ENCODE assay signal across 1 cellular context in genomic region chr7:116395125-116395791, GRCh38.
A peak's percentile ranks its signal among the peaks of the same experiment; 100 is the strongest.
TF ChIP-seq lines count a peak whose summit lies in the region.

No MANE protein-coding gene starts in this region.

TF ChIP-seq in HCT116, 20 proteins besides CTCF, POLR2A, EP300 and RAD21 (continued from another document):
- TF ChIP-seq, protein P1, sequence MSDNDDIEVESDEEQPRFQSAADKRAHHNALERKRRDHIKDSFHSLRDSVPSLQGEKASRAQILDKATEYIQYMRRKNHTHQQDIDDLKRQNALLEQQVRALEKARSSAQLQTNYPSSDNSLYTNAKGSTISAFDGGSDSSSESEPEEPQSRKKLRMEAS (IDR thresholded peaks at IDR 0.05): no peak
- TF ChIP-seq EZH2 (IDR thresholded peaks at IDR 0.05) (no peak), ZFX (IDR thresholded peaks at IDR 0.05) (no peak), FOSL1 (IDR thresholded peaks at IDR 0.05; ENCODE audit: low read depth) (peak; percentile 56), JUND (IDR thresholded peaks at IDR 0.05) (peak; percentile 53; the same call in 1 of the 2 replicates), EGR1 (IDR thresholded peaks at IDR 0.05; ENCODE audit: low read depth) (no peak), TCF7L2 (IDR thresholded peaks at IDR 0.05; ENCODE audit: borderline replicate concordance, extremely low read depth, insufficient read depth, insufficient read length) (no peak), ATF3 (IDR thresholded peaks at IDR 0.05) (no peak), SP1 (IDR thresholded peaks at IDR 0.05; ENCODE audit: low read depth) (peak; percentile 54), ZNF274 (IDR thresholded peaks at IDR 0.05; ENCODE audit: low read depth, low read length) (no peak), SIN3A (IDR thresholded peaks at IDR 0.05; ENCODE audit: low read depth) (no peak), EZH2phosphoT487 (IDR thresholded peaks at IDR 0.05; ENCODE audit: borderline replicate concordance) (no peak), CBX3 (IDR thresholded peaks at IDR 0.05; ENCODE audit: low read depth) (peak; percentile 91), ELF1 (IDR thresholded peaks at IDR 0.05; ENCODE audit: borderline replicate concordance, low read depth) (no peak)
- TF ChIP-seq, protein P2, sequence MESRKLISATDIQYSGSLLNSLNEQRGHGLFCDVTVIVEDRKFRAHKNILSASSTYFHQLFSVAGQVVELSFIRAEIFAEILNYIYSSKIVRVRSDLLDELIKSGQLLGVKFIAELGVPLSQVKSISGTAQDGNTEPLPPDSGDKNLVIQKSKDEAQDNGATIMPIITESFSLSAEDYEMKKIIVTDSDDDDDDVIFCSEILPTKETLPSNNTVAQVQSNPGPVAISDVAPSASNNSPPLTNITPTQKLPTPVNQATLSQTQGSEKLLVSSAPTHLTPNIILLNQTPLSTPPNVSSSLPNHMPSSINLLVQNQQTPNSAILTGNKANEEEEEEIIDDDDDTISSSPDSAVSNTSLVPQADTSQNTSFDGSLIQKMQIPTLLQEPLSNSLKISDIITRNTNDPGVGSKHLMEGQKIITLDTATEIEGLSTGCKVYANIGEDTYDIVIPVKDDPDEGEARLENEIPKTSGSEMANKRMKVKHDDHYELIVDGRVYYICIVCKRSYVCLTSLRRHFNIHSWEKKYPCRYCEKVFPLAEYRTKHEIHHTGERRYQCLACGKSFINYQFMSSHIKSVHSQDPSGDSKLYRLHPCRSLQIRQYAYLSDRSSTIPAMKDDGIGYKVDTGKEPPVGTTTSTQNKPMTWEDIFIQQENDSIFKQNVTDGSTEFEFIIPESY (IDR thresholded peaks at IDR 0.05; ENCODE audit: extremely low read depth, insufficient replicate concordance, low read length): no peak
